Comparison of ENCODE assay signal across 9 cellular contexts in genomic region chr15:83284563-83285283, GRCh38. TPM values are rescaled to one million over a fixed set of nuclear protein-coding genes. Genes with fewer than 3 reads are reported as not detected.
DNase-seq lines count a peak whose midpoint lies in the region; ATAC-seq, FAIRE-seq and TF ChIP-seq lines count a peak whose summit lies in the region.
"Had no signal": no experiment of that assay in that cellular context is flagged by ENCODE, and none has a peak within 500 bp of the region (broad histone marks: within the 10 kb centered on the region; RNA-seq: fewer than 3 reads in every experiment).

BNC1 (minus strand) TSS chr15:83284664; CDS start chr15:83284628, 36 bp downstream.

- no peak for TF ChIP-seq POLR2A in IMR-90 (IDR thresholded peaks at IDR 0.05; ENCODE audit: low read depth, low read length)
- TF ChIP-seq POLR2A in endothelial cell of umbilical vein (IDR thresholded peaks at IDR 0.05; ENCODE audit: low read depth, low read length), result no peak

- TF ChIP-seq CTCF in IMR-90 (conservative IDR thresholded peaks at IDR 0.05; ENCODE audit: low read depth, low read length), result no peak
- no peak for TF ChIP-seq CTCF in endothelial cell of umbilical vein (IDR thresholded peaks at IDR 0.05; ENCODE audit: extremely low read depth in 1 of 2, insufficient read depth in 1 of 2, low read depth in 1 of 2, low read length in 2 of 2)
- no peak for TF ChIP-seq CTCF in nephron (IDR thresholded peaks at IDR 0.05; ENCODE audit: unreplicated experiment in 3 of 3)

- H2BK20ac ChIP-seq in IMR-90 (ENCODE audit: low read depth, low read length), result no peak within 1 kb of the TSS

- no peak within 1 kb of the TSS for H3K18ac ChIP-seq in IMR-90 (ENCODE audit: low read depth, low read length)

- WGBS in IMR-90 (ENCODE audit: extremely low coverage in 2 of 2, insufficient read length in 1 of 2), 2 experiments, result 4% methylated on average over 11 of the region's 93 CpGs; no CpG with 5 or more reads in 1 of the 2 experiments

- H3K4ac ChIP-seq in IMR-90 (ENCODE audit: low read depth, low read length), result peak within 1 kb of the TSS; percentile 15

- no peak within 1 kb of the TSS for H3K14ac ChIP-seq in IMR-90 (replicated peaks; ENCODE audit: low read depth, low read length)

- no peaks in the 10 kb centered on the region for H3K9me3 Mint-ChIP-seq in nephron

- H3K9me1 ChIP-seq in IMR-90 (ENCODE audit: insufficient read depth, low read length) (peaks cover 9% of the 10 kb centered on the region; the same call in 1 of the 2 replicates), endothelial cell of umbilical vein (replicated peaks; ENCODE audit: control insufficient read depth, extremely low read depth, insufficient read depth, low read length) (no peaks in the 10 kb centered on the region)

- H3K4me3 Mint-ChIP-seq in nephron, result peak within 1 kb of the TSS; percentile 87 to 89 (median 88)

- H3K9ac ChIP-seq in IMR-90 (ENCODE audit: low read depth, low read length), result peak within 1 kb of the TSS; percentile 3; the same call in 1 of the 2 replicates
- H3K9ac ChIP-seq in endothelial cell of umbilical vein (replicated peaks; ENCODE audit: extremely low read depth, insufficient read depth, low read length), result peak within 1 kb of the TSS; percentile 81

- no peak within 1 kb of the TSS for H2AK9ac ChIP-seq in IMR-90 (replicated peaks; ENCODE audit: low read depth, low read length, poor library complexity)

- in situ Hi-C loops in IMR-90 (cut with MboI; ENCODE audit: low sequenced_read_pairs), result no loop called here

- H3K4me2 ChIP-seq in IMR-90 (ENCODE audit: low read depth, low read length) (peak within 1 kb of the TSS; percentile 48; the same call in 1 of the 2 replicates), endothelial cell of umbilical vein (ENCODE audit: insufficient read depth, low read length) (peak within 1 kb of the TSS; percentile 68)

- peaks cover 7% of the 10 kb centered on the region; the same call in 1 of the 2 replicates for H4K20me1 ChIP-seq in IMR-90 (ENCODE audit: insufficient read depth, low read length)
- H4K20me1 ChIP-seq in endothelial cell of umbilical vein (replicated peaks; ENCODE audit: control insufficient read depth, extremely low read depth, insufficient read depth, low read length), result no peaks in the 10 kb centered on the region

- peaks cover 40% of the 10 kb centered on the region for H3K4me1 ChIP-seq in ACC112 (ENCODE audit: control insufficient read depth, insufficient read depth, low read length, unreplicated experiment)
- H3K4me1 ChIP-seq in IMR-90 (ENCODE audit: control insufficient read depth, insufficient read depth, low read length), result peaks cover 13% of the 10 kb centered on the region
- H3K4me1 ChIP-seq in endothelial cell of umbilical vein (ENCODE audit: control insufficient read depth, extremely low read depth, insufficient read depth, low read length), result peaks cover 33% of the 10 kb centered on the region

- intact Hi-C loops in IMR-90 (cut with micrococcal nuclease) (loop anchor here (5.0 to 10.0 kb wide), 2 partner anchors 38 to 270 kb away; partner anchors contain the start of gene C15orf40), endothelial cell of umbilical vein (cut with micrococcal nuclease) (loop anchor here (5.0 kb wide), 1 partner anchor 272 kb away; the partner anchor contains the start of gene C15orf40)

- H3K4me1 Mint-ChIP-seq in nephron, result peaks cover 8% of the 10 kb centered on the region

- no peak within 1 kb of the TSS for H2BK5ac ChIP-seq in IMR-90 (ENCODE audit: low read depth, low read length, poor library complexity, severe bottlenecking)

- H2BK120ac ChIP-seq in IMR-90 (ENCODE audit: low read depth, low read length), result no peak within 1 kb of the TSS

- H3K36me3 Mint-ChIP-seq in nephron (ENCODE audit: low read depth), result no peaks in the 10 kb centered on the region

- FAIRE-seq in endothelial cell of umbilical vein (lab: Jason Lieb, UNC), result no peak

- H3K27ac ChIP-seq in ACC112 (ENCODE audit: low read depth, low read length) (no peak within 1 kb of the TSS), IMR-90 (ENCODE audit: insufficient read depth, low read length) (no peak within 1 kb of the TSS), endothelial cell of umbilical vein (ENCODE audit: insufficient read depth, low read depth, low read length) (peak within 1 kb of the TSS; percentile 5)
- H3K27ac ChIP-seq: HL-60 had no signal

- H3K79me1 ChIP-seq in IMR-90 (ENCODE audit: low read depth in 1 of 2, low read length in 2 of 2), result no peaks in the 10 kb centered on the region; a peak in 1 of 4 replicates

- H3K9me3 ChIP-seq in IMR-90 (ENCODE audit: control insufficient read depth, insufficient read depth, low read length) (peaks cover 7% of the 10 kb centered on the region), endothelial cell of umbilical vein (replicated peaks; ENCODE audit: control insufficient read depth, insufficient read depth, low read length) (no peaks in the 10 kb centered on the region)

- BruUV-seq in IMR-90 (replicated peaks; lab: Mats Ljungman, UMichigan) (no TSS peak), endothelial cell of umbilical vein (replicated peaks; lab: Mats Ljungman, UMichigan) (no TSS peak)

- no peak for TF ChIP-seq RAD21 in IMR-90 (IDR thresholded peaks at IDR 0.05; ENCODE audit: low read length)

- no peaks in the 10 kb centered on the region for H3K36me3 ChIP-seq in ACC112 (ENCODE audit: insufficient read depth, low read length)
- no peaks in the 10 kb centered on the region for H3K36me3 ChIP-seq in IMR-90 (ENCODE audit: control insufficient read depth, insufficient read depth, low read length)
- no peaks in the 10 kb centered on the region for H3K36me3 ChIP-seq in endothelial cell of umbilical vein (ENCODE audit: control insufficient read depth in 2 of 2, extremely low read depth in 1 of 2, insufficient read depth in 2 of 2, low read length in 2 of 2)

- H3K27me3 ChIP-seq in ACC112 (ENCODE audit: insufficient read depth, low read length), result peaks cover 48% of the 10 kb centered on the region
- H3K27me3 ChIP-seq in IMR-90 (ENCODE audit: control insufficient read depth, insufficient read depth, low read length), result peaks cover 39% of the 10 kb centered on the region
- peaks cover 0 to 9% of the 10 kb centered on the region in 2 experiments for H3K27me3 ChIP-seq in endothelial cell of umbilical vein (ENCODE audit: control insufficient read depth in 2 of 2, insufficient read depth in 2 of 2, low read length in 2 of 2)

- CTCF ChIA-PET in IMR-90 (lab: Yijun Ruan, JAX), result no interaction called here
- CTCF ChIA-PET in endothelial cell of umbilical vein (lab: Charles Lee), result interaction anchor here (1.1 to 2.1 kb wide), 5 partner anchors 22 to 37 kb away, joined by 4 to 12 read pairs (median 6); no protein-coding TSS in a partner anchor

- peak within 1 kb of the TSS; percentile 84 for H3K4me3 ChIP-seq in ACC112 (ENCODE audit: low read depth, low read length)
- peak within 1 kb of the TSS; percentile 24; the same call in 1 of the 2 replicates for H3K4me3 ChIP-seq in IMR-90 (ENCODE audit: insufficient read depth, low read depth, low read length)
- peak within 1 kb of the TSS; percentile 57 to 81 (median 74) for H3K4me3 ChIP-seq in endothelial cell of umbilical vein (replicated peaks in 1 of 3; ENCODE audit: insufficient read depth in 1 of 3, low read depth in 1 of 3, low read length in 3 of 3)

- peaks cover 94% of the 10 kb centered on the region for H3K27me3 Mint-ChIP-seq in nephron (ENCODE audit: low read depth)

- H4K5ac ChIP-seq in IMR-90 (ENCODE audit: low read depth, low read length), result no peak within 1 kb of the TSS

- peak within 1 kb of the TSS in 1 of 2 experiments; percentile 32; a peak in 1 of 4 replicates for H4K8ac ChIP-seq in IMR-90 (ENCODE audit: low read depth in 2 of 2, low read length in 2 of 2)

- H3K56ac ChIP-seq in IMR-90 (ENCODE audit: extremely low read depth, insufficient read depth, low read length), result no peak within 1 kb of the TSS

- no peak within 1 kb of the TSS for H3K27ac Mint-ChIP-seq in nephron

- H2AK5ac ChIP-seq in IMR-90 (ENCODE audit: low read depth, low read length), result no peak within 1 kb of the TSS; the same call in 1 of the 2 replicates

- no peak within 1 kb of the TSS for H4K91ac ChIP-seq in IMR-90 (ENCODE audit: insufficient read depth, low read depth, low read length)

- no peak within 1 kb of the TSS for H2BK15ac ChIP-seq in IMR-90 (ENCODE audit: low read depth, low read length)

- POLR2A ChIA-PET in IMR-90 (lab: Charles Lee; ENCODE audit: unreplicated experiment) (no interaction called here), endothelial cell of umbilical vein (lab: Charles Lee) (no interaction called here)

- H2AFZ ChIP-seq in ACC112 (ENCODE audit: low read length, unreplicated experiment) (peak within 1 kb of the TSS; percentile 91), IMR-90 (replicated peaks; ENCODE audit: low read length, poor library complexity) (peak within 1 kb of the TSS; percentile 83), endothelial cell of umbilical vein (ENCODE audit: low read depth, low read length) (peak within 1 kb of the TSS; percentile 79)

- H3K23ac ChIP-seq in IMR-90 (ENCODE audit: low read depth, low read length), result peak within 1 kb of the TSS; percentile 17

- H3K79me2 ChIP-seq in ACC112 (ENCODE audit: control insufficient read depth, insufficient read depth, low read length, unreplicated experiment) (no peaks in the 10 kb centered on the region), endothelial cell of umbilical vein (ENCODE audit: control insufficient read depth, insufficient read depth, low read length) (peaks cover 14% of the 10 kb centered on the region)

- dilution Hi-C loops in IMR-90 (cut with HindIII; ENCODE audit: low sequenced_read_pairs, unreplicated experiment), result no loop called here
- dilution Hi-C loops in endothelial cell of umbilical vein (cut with MboI; ENCODE audit: extremely low pct_ligation_motif_present, low sequenced_read_pairs), result no loop called here

- no peak for DNase-seq in IMR-90
- peak; percentile 25 for DNase-seq in endothelial cell of umbilical vein (ENCODE audit: low read depth, low spot score)
- no peak for DNase-seq in Kasumi-1 (lab: John Stamatoyannopoulos, UW)
- no peak for DNase-seq in DMS153 treated with DMSO at 0.1 percent for 48 hours (lab: John Stamatoyannopoulos, UW; ENCODE audit: unreplicated experiment)
- no peak for DNase-seq in hepatic stellate cell (ENCODE audit: low spot score)

- no peak for ATAC-seq in IMR-90 (ENCODE audit: low read depth)
- no peak for ATAC-seq in GM19455 (IDR thresholded peaks at IDR 0.05; ENCODE audit: unreplicated experiment)

RNA-seq across cellular contexts. Expression of gene BNC1, which starts in this region (rescaled TPM):
- total RNA-seq in IMR-90 (2012; rRNA removed) (0.28 and 0.54 TPM in 2 replicates), endothelial cell of umbilical vein (2.9 and 3.4 TPM in 2 replicates)
- polyA plus RNA-seq in IMR-90 (2012; rRNA removed) (0.34 and 0.38 TPM in 2 replicates), endothelial cell of umbilical vein (3.9 TPM in 2 replicates)
- 0.20 and 0.21 TPM in 2 replicates for polyA plus RNA-seq in IMR-90 (2012; cell fraction: cytosol; rRNA removed)
- 0.33 and 1.1 TPM in 2 replicates for polyA plus RNA-seq in IMR-90 (2012; cell fraction: nucleus; rRNA removed; ENCODE audit: low replicate concordance)
- polyA plus RNA-seq in endothelial cell of umbilical vein (2011; cell fraction: cytosol; rRNA removed), result 5.8 and 5.9 TPM in 2 replicates
- polyA plus RNA-seq in endothelial cell of umbilical vein (2011; cell fraction: nucleus; rRNA removed), result 8.2 and 9.0 TPM in 2 replicates
- polyA plus RNA-seq in endothelial cell of umbilical vein (2012), result 3.2 and 7.9 TPM in 2 replicates
- polyA minus RNA-seq in endothelial cell of umbilical vein, result 8.9 and 10.9 TPM in 2 replicates
- not detected for polyA minus RNA-seq in endothelial cell of umbilical vein (2011; cell fraction: cytosol; rRNA and poly(A)+ RNA removed)
- polyA minus RNA-seq in endothelial cell of umbilical vein (2011; cell fraction: nucleus; rRNA and poly(A)+ RNA removed), result 6.1 and 6.3 TPM in 2 replicates

Comparison
In these comparisons a context has a peak if more than half of its experiments do, and no peak if none do; other contexts are left out.
1. H3K4me3 ChIP-seq: peak in every context shown above with its lines; median percentile 84 in ACC112; 74 in endothelial cell of umbilical vein; 24 in IMR-90.